Comparison of ENCODE assay signal across 9 cellular contexts in the genomic region with DNA sequence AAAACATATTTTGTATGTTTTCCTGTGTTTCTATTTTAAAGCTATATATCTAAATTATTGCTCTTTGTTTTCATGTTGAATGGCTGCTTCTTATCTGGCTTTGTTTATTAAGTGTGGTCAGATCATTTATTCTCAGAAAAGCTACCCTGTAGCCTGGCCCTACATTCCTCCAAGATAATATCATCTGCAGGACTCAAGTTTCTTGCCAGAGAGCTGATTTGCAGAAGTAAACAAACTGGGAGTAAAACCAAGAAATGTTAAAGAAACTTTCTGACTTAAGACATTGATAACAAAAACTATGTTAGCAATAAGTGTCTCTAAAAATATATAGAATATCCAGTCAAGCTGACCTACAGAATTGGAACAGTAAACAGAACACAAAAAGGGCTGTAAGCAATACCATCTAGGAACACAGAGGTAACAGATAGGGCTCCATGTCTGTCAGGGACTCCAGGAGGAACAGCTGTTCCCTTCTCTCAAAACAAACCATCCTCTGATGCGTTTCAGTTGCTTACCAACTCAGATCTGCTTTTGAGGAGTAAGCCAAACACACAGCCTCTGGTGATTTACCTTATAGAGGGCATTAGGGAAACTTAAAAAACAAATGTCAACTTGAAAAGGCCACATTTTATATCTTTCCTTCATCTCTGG. TPM values are rescaled to one million over a fixed set of nuclear protein-coding genes. Genes with fewer than 3 reads are reported as not detected.
DNase-seq lines count a peak whose midpoint lies in the region; ATAC-seq lines count a peak whose summit lies in the region.
"Had no signal": no experiment of that assay in that cellular context is flagged by ENCODE, and none has a peak within 500 bp of the region (broad histone marks: within the 10 kb centered on the region; RNA-seq: fewer than 3 reads in every experiment).

No MANE protein-coding gene starts in this region.

- intact Hi-C loops in activated CD4-positive, alpha-beta T cell treated with anti-CD3 and anti-CD28 coated beads for 36 hours (cut with DNase I, micrococcal nuclease), result no loop called here
- intact Hi-C loops in aorta (cut with DNase I), result no loop called here

- POLR2A ChIA-PET in activated CD4-positive, alpha-beta T cell treated with anti-CD3 and anti-CD28 coated beads for 36 hours (lab: Charles Lee), result no interaction called here

- H3K9ac ChIP-seq in skeletal muscle tissue (ENCODE audit: low read depth in 1 of 3, low read length in 3 of 3), result peak overlapping the region in 2 of 3 donors; percentile 40

- H3K27ac ChIP-seq in SJSA1 (peak overlapping the region; percentile 66), skeletal muscle tissue (ENCODE audit: low read depth, low read length) (peak overlapping the region; percentile 70), aorta (ENCODE audit: low read depth in 1 of 2, low read length in 2 of 2) (no peak overlapping the region)

- H3K27me3 ChIP-seq in SJSA1 (replicated peaks), result no peaks in the 10 kb centered on the region
- H3K27me3 ChIP-seq in skeletal muscle tissue (ENCODE audit: control insufficient read depth in 3 of 3, insufficient read depth in 3 of 3, low read length in 3 of 3), result no peaks in the 10 kb centered on the region
- H3K27me3 ChIP-seq in aorta (ENCODE audit: control insufficient read depth in 1 of 2, insufficient read depth in 2 of 2, low read length in 1 of 2), result no peaks in the 10 kb centered on the region

- peaks cover 91% of the 10 kb centered on the region for H3K4me1 Mint-ChIP-seq in activated CD4-positive, alpha-beta T cell treated with anti-CD3 and anti-CD28 coated beads for 36 hours
- peaks cover 86% of the 10 kb centered on the region for H3K4me1 Mint-ChIP-seq in activated naive CD8-positive, alpha-beta T cell treated with anti-CD3 and anti-CD28 coated beads, Interleukin-2, amount 50 U/mL, for 24 hours

- WGBS in aorta, 2 donors, result 76 to 86% methylated on average over 1 of the region's 1 CpG

- H3K9me3 ChIP-seq in SJSA1 (replicated peaks) (no peaks in the 10 kb centered on the region), skeletal muscle tissue (ENCODE audit: control insufficient read depth in 3 of 3, low read length in 3 of 3) (no peaks in the 10 kb centered on the region), aorta (ENCODE audit: control insufficient read depth, low read length) (no peaks in the 10 kb centered on the region)

- no peaks in the 10 kb centered on the region for H3K27me3 Mint-ChIP-seq in activated CD4-positive, alpha-beta T cell treated with anti-CD3 and anti-CD28 coated beads for 36 hours
- H3K27me3 Mint-ChIP-seq in activated naive CD8-positive, alpha-beta T cell treated with anti-CD3 and anti-CD28 coated beads, Interleukin-2, amount 50 U/mL, for 24 hours, result no peaks in the 10 kb centered on the region

- H3K4me1 ChIP-seq in SJSA1 (replicated peaks), result peaks cover 37% of the 10 kb centered on the region
- peaks cover 36 to 49% (median 43%) of the 10 kb centered on the region in 3 donors for H3K4me1 ChIP-seq in skeletal muscle tissue (ENCODE audit: control insufficient read depth in 3 of 3, insufficient read depth in 3 of 3, low read length in 3 of 3)
- no peaks in the 10 kb centered on the region for H3K4me1 ChIP-seq in aorta (ENCODE audit: control insufficient read depth in 1 of 2, insufficient read depth in 2 of 2, low read length in 2 of 2)

- CTCF ChIA-PET in activated CD4-positive, alpha-beta T cell treated with anti-CD3 and anti-CD28 coated beads for 36 hours (lab: Charles Lee), result interaction anchor here (0.9 to 1.9 kb wide), 5 partner anchors 8 to 60 kb away, joined by 3 to 9 read pairs (median 4); no protein-coding TSS in a partner anchor

- no peak for ATAC-seq in activated CD4-positive, alpha-beta T cell treated with anti-CD3 and anti-CD28 coated beads for 36 hours
- ATAC-seq in aorta (ENCODE audit: low FRiP score), result no peak
- no peak for ATAC-seq in activated naive CD8-positive, alpha-beta T cell treated with anti-CD3 and anti-CD28 coated beads, Interleukin-2, amount 50 U/mL, for 24 hours

- H3K27ac Mint-ChIP-seq in activated CD4-positive, alpha-beta T cell treated with anti-CD3 and anti-CD28 coated beads for 36 hours, result peak overlapping the region; percentile 51
- H3K27ac Mint-ChIP-seq in activated naive CD8-positive, alpha-beta T cell treated with anti-CD3 and anti-CD28 coated beads, Interleukin-2, amount 50 U/mL, for 24 hours, result no peak overlapping the region

- H3K4me3 ChIP-seq in SJSA1 (no peak overlapping the region), skeletal muscle tissue (ENCODE audit: low read length in 3 of 3) (peak overlapping the region in 1 of 3 donors; percentile 44), aorta (ENCODE audit: low read length in 2 of 2) (no peak overlapping the region)

- H3K4me3 Mint-ChIP-seq in activated CD4-positive, alpha-beta T cell treated with anti-CD3 and anti-CD28 coated beads for 36 hours, result no peak overlapping the region
- H3K4me3 Mint-ChIP-seq in activated naive CD8-positive, alpha-beta T cell treated with anti-CD3 and anti-CD28 coated beads, Interleukin-2, amount 50 U/mL, for 24 hours, result no peak overlapping the region

- no peaks in the 10 kb centered on the region for H3K36me3 ChIP-seq in SJSA1
- no peaks in the 10 kb centered on the region for H3K36me3 ChIP-seq in skeletal muscle tissue (ENCODE audit: control insufficient read depth in 3 of 3, insufficient read depth in 3 of 3, low read length in 3 of 3)
- no peaks in the 10 kb centered on the region for H3K36me3 ChIP-seq in aorta (ENCODE audit: control insufficient read depth in 1 of 2, insufficient read depth in 2 of 2, low read length in 1 of 2)

- H3K9me3 Mint-ChIP-seq in activated CD4-positive, alpha-beta T cell treated with anti-CD3 and anti-CD28 coated beads for 36 hours (ENCODE audit: low read depth), result no peaks in the 10 kb centered on the region
- H3K9me3 Mint-ChIP-seq in activated naive CD8-positive, alpha-beta T cell treated with anti-CD3 and anti-CD28 coated beads, Interleukin-2, amount 50 U/mL, for 24 hours, result no peaks in the 10 kb centered on the region

- DNase-seq in activated CD4-positive, alpha-beta T cell treated with anti-CD3 and anti-CD28 coated beads for 36 hours, result no peak
- no peak for DNase-seq in activated CD4-positive, alpha-beta T cell treated with anti-CD3 and anti-CD28 coated beads, Interleukin-2, amount 50 U/mL, for 48 hours
- peak in 1 of 2 experiments; percentile 75 for DNase-seq in SJSA1 (ENCODE audit: low read depth in 1 of 2, low spot score in 2 of 2)
- peak; percentile 26 for DNase-seq in fibroblast of the conjunctiva (ENCODE audit: low read depth)
- DNase-seq in NCI-H1105 (lab: John Stamatoyannopoulos, UW), result no peak
- no peak for DNase-seq in aorta
- DNase-seq in activated naive CD8-positive, alpha-beta T cell treated with anti-CD3 and anti-CD28 coated beads, Interleukin-2, amount 50 U/mL, for 24 hours, result no peak
- DNase-seq: NCI-H526 had no signal

- H3K36me3 Mint-ChIP-seq in activated CD4-positive, alpha-beta T cell treated with anti-CD3 and anti-CD28 coated beads for 36 hours (ENCODE audit: low read depth), result peaks cover 13% of the 10 kb centered on the region
- H3K36me3 Mint-ChIP-seq in activated naive CD8-positive, alpha-beta T cell treated with anti-CD3 and anti-CD28 coated beads, Interleukin-2, amount 50 U/mL, for 24 hours (ENCODE audit: low read depth), result peaks cover 8% of the 10 kb centered on the region

RNA-seq across cellular contexts. Expression of gene CEP85L, which starts 17.5 kb away (rescaled TPM):
- 10 to 100 TPM; 29.5 to 29.7 TPM for total RNA-seq in activated CD4-positive, alpha-beta T cell treated with anti-CD3 and anti-CD28 coated beads for 36 hours
- 6.5 and 12.7 TPM in 2 replicates for total RNA-seq in SJSA1 (2014; rRNA removed; shearing (Covaris generic))
- total RNA-seq in skeletal muscle tissue, result 42.3 TPM
- 10 to 100 TPM; 17.2 to 21.3 TPM for total RNA-seq in aorta
- 1 to 10 TPM; 1.1 to 1.7 TPM for polyA plus RNA-seq in aorta

Comparison
In these comparisons a context has a peak if more than half of its experiments do, and no peak if none do; other contexts are left out.
1. H3K27ac ChIP-seq: peak in SJSA1 (single experiment) and skeletal muscle tissue (single experiment); none in aorta (0 of 2).